In genomic region chr17:6610011-6610410, GRCh38 we compare ENCODE assay signal across 23 cellular contexts. TPM values are rescaled to one million over a fixed set of nuclear protein-coding genes. Genes with fewer than 3 reads are reported as not detected.
DNase-seq lines count a peak whose midpoint lies in the region; ATAC-seq, FAIRE-seq and TF ChIP-seq lines count a peak whose summit lies in the region.
"Had no signal": no experiment of that assay in that cellular context is flagged by ENCODE, and none has a peak within 500 bp of the region (broad histone marks: within the 10 kb centered on the region; RNA-seq: fewer than 3 reads in every experiment).

No MANE protein-coding gene starts in this region.

- H3K9me3 ChIP-seq in IMR-90 (ENCODE audit: control insufficient read depth, insufficient read depth, low read length), result no peaks in the 10 kb centered on the region
- no peaks in the 10 kb centered on the region for H3K9me3 ChIP-seq in astrocyte (ENCODE audit: insufficient read depth, low read depth, low read length)
- H3K9me3 ChIP-seq: BLaER1 had no signal

- H3K4ac ChIP-seq in IMR-90 (ENCODE audit: low read depth, low read length), result no peak overlapping the region

- H3K4me3 Mint-ChIP-seq in astrocyte (ENCODE audit: unreplicated experiment), result no peak overlapping the region
- H3K4me3 Mint-ChIP-seq: B cell; CD4-positive, CD25-positive, alpha-beta regulatory T cell; CD8-positive, alpha-beta T cell; GM23338; H9 had no signal

- no peak overlapping the region for H2AK9ac ChIP-seq in IMR-90 (replicated peaks; ENCODE audit: low read depth, low read length, poor library complexity)

- H3K79me2 ChIP-seq in astrocyte (ENCODE audit: insufficient read depth, low read length), result peaks cover 5% of the 10 kb centered on the region

- no peak overlapping the region for H3K4me2 ChIP-seq in IMR-90 (ENCODE audit: low read depth, low read length)
- H3K4me2 ChIP-seq in astrocyte (ENCODE audit: low read length), result peak overlapping the region; percentile 37
- H3K4me2 ChIP-seq: BLaER1, GM23338 had no signal

- H3K18ac ChIP-seq in IMR-90 (ENCODE audit: low read depth, low read length), result no peak overlapping the region

- ATAC-seq in IMR-90 (ENCODE audit: low read depth) (no peak), HG02870 (IDR thresholded peaks at IDR 0.05; ENCODE audit: unreplicated experiment) (no peak)
- ATAC-seq: CD8-positive, alpha-beta T cell; GM23338 had no signal

- H4K91ac ChIP-seq in IMR-90 (ENCODE audit: insufficient read depth, low read depth, low read length), result no peak overlapping the region

- H3K4me1 ChIP-seq in IMR-90 (ENCODE audit: control insufficient read depth, insufficient read depth, low read length), result no peaks in the 10 kb centered on the region; the same call in 1 of the 2 replicates
- peaks cover 5% of the 10 kb centered on the region for H3K4me1 ChIP-seq in astrocyte (ENCODE audit: insufficient read depth, low read length)
- H3K4me1 ChIP-seq: BLaER1 had no signal

- no peak overlapping the region for H2AK5ac ChIP-seq in IMR-90 (ENCODE audit: low read depth, low read length)

- H3K27ac ChIP-seq in IMR-90 (ENCODE audit: insufficient read depth, low read length) (no peak overlapping the region), astrocyte (ENCODE audit: low read depth, low read length) (no peak overlapping the region)
- H3K27ac ChIP-seq: 22Rv1, BLaER1, C4-2B had no signal

- H2BK120ac ChIP-seq in IMR-90 (ENCODE audit: low read depth, low read length), result no peak overlapping the region

- CTCF ChIA-PET in IMR-90 (lab: Yijun Ruan, JAX), result interaction anchor here (0.6 to 0.7 kb wide), 2 partner anchors 9 to 57 kb away, joined by 3 read pairs; no protein-coding TSS in a partner anchor

- in situ Hi-C loops in IMR-90 (cut with MboI; ENCODE audit: low sequenced_read_pairs), result no loop called here

- H3K9me3 Mint-ChIP-seq in astrocyte (ENCODE audit: unreplicated experiment), result no peaks in the 10 kb centered on the region
- H3K9me3 Mint-ChIP-seq: CD4-positive, CD25-positive, alpha-beta regulatory T cell; CD8-positive, alpha-beta T cell; GM23338; H9 had no signal

- POLR2A ChIA-PET in IMR-90 (lab: Charles Lee; ENCODE audit: unreplicated experiment), result no interaction called here

- FAIRE-seq in astrocyte (lab: Jason Lieb, UNC), result no peak
- FAIRE-seq: A204.1, D721Med, GM12892 had no signal

- no CpG with 5 or more reads among the region's 5 CpGs for WGBS in IMR-90 (ENCODE audit: extremely low coverage in 2 of 2, insufficient read length in 1 of 2), 2 experiments

- TF ChIP-seq CTCF in IMR-90 (conservative IDR thresholded peaks at IDR 0.05; ENCODE audit: low read depth, low read length) (no peak), astrocyte (IDR thresholded peaks at IDR 0.05; ENCODE audit: insufficient read depth, low read depth, low read length) (no peak), GM10266 (IDR thresholded peaks at IDR 0.05; ENCODE audit: control insufficient read depth, insufficient read depth, low read depth, missing control alignments) (no peak)

- dilution Hi-C loops in IMR-90 (cut with HindIII; ENCODE audit: low sequenced_read_pairs, unreplicated experiment), result no loop called here

- peaks cover 20% of the 10 kb centered on the region for H3K36me3 Mint-ChIP-seq in astrocyte (ENCODE audit: low read depth, unreplicated experiment)

- H2BK15ac ChIP-seq in IMR-90 (ENCODE audit: low read depth, low read length), result no peak overlapping the region

- no TSS peak for BruUV-seq in IMR-90 (replicated peaks; lab: Mats Ljungman, UMichigan)

- H3K23ac ChIP-seq in IMR-90 (ENCODE audit: low read depth, low read length), result no peak overlapping the region

- intact Hi-C loops in IMR-90 (cut with micrococcal nuclease), result no loop called here

- H3K27me3 ChIP-seq in IMR-90 (ENCODE audit: control insufficient read depth, insufficient read depth, low read length) (no peaks in the 10 kb centered on the region), astrocyte (ENCODE audit: insufficient read depth, low read length) (no peaks in the 10 kb centered on the region)
- H3K27me3 ChIP-seq: BLaER1 had no signal

- peak overlapping the region; percentile 50 for H3K27ac Mint-ChIP-seq in astrocyte (ENCODE audit: unreplicated experiment)
- H3K27ac Mint-ChIP-seq: B cell; CD4-positive, CD25-positive, alpha-beta regulatory T cell; CD8-positive, alpha-beta T cell; GM23338; H9 had no signal

- H3K14ac ChIP-seq in IMR-90 (replicated peaks; ENCODE audit: low read depth, low read length), result no peak overlapping the region

- peaks cover 15 to 16% of the 10 kb centered on the region in 2 experiments; a peak in 3 of 4 replicates for H3K79me1 ChIP-seq in IMR-90 (ENCODE audit: low read depth in 1 of 2, low read length in 2 of 2)

- H2BK5ac ChIP-seq in IMR-90 (ENCODE audit: low read depth, low read length, poor library complexity, severe bottlenecking), result peak overlapping the region; percentile 0

- TF ChIP-seq POLR2A in IMR-90 (IDR thresholded peaks at IDR 0.05; ENCODE audit: low read depth, low read length), result no peak

- H3K36me3 ChIP-seq in IMR-90 (ENCODE audit: control insufficient read depth, insufficient read depth, low read length) (peaks cover 44% of the 10 kb centered on the region), astrocyte (ENCODE audit: insufficient read depth, low read length) (peaks cover 45% of the 10 kb centered on the region)

- TF ChIP-seq RAD21 in IMR-90 (IDR thresholded peaks at IDR 0.05; ENCODE audit: low read length), result no peak

- DNase-seq in ELR (ENCODE audit: low read depth), result peak; percentile 19
- DNase-seq in IMR-90, result peak; percentile 11
- DNase-seq in astrocyte (ENCODE audit: low read depth), result peak; percentile 54
- peak; percentile 22 for DNase-seq in iris pigment epithelial cell (ENCODE audit: low read depth)
- DNase-seq in GM10266 (ENCODE audit: extremely low spot score), result no peak
- no peak for DNase-seq in NCI-H1694 (lab: John Stamatoyannopoulos, UW)
- no peak for DNase-seq in activated CD4-positive, alpha-beta T cell treated with anti-CD3 and anti-CD28 coated beads for 1 hour
- DNase-seq: CD4-positive, CD25-positive, alpha-beta regulatory T cell; CD8-positive, alpha-beta T cell; DMS 273 treated with DMSO at 0.1 percent for 48 hours; DMS79; EL; GF-D8; H9 had no signal

- H4K20me1 ChIP-seq in IMR-90 (ENCODE audit: insufficient read depth, low read length) (peaks cover 3% of the 10 kb centered on the region; the same call in 1 of the 2 replicates), astrocyte (ENCODE audit: insufficient read depth, low read length) (peaks cover 4% of the 10 kb centered on the region)
- H4K20me1 ChIP-seq: BLaER1 had no signal

- no peak overlapping the region for H4K8ac ChIP-seq in IMR-90 (ENCODE audit: low read depth in 2 of 2, low read length in 2 of 2)

- no peak overlapping the region for H4K5ac ChIP-seq in IMR-90 (ENCODE audit: low read depth, low read length)

- no peak overlapping the region for H3K4me3 ChIP-seq in IMR-90 (ENCODE audit: insufficient read depth, low read depth, low read length)
- no peak overlapping the region for H3K4me3 ChIP-seq in astrocyte (ENCODE audit: insufficient read depth, low read depth, low read length)
- H3K4me3 ChIP-seq: BLaER1, GM23338 had no signal

- no peak overlapping the region for H3K56ac ChIP-seq in IMR-90 (ENCODE audit: extremely low read depth, insufficient read depth, low read length)

- no peaks in the 10 kb centered on the region; the same call in 1 of the 2 replicates for H3K9me1 ChIP-seq in IMR-90 (ENCODE audit: insufficient read depth, low read length)

- H2AFZ ChIP-seq in IMR-90 (replicated peaks; ENCODE audit: low read length, poor library complexity), result no peak overlapping the region
- no peak overlapping the region for H2AFZ ChIP-seq in astrocyte (ENCODE audit: low read depth, low read length)
- H2AFZ ChIP-seq: GM23338 had no signal

- H3K9ac ChIP-seq in IMR-90 (ENCODE audit: low read depth, low read length), result no peak overlapping the region
- H3K9ac ChIP-seq in astrocyte (ENCODE audit: low read length), result no peak overlapping the region
- H3K9ac ChIP-seq: BLaER1 had no signal

- no peak overlapping the region for H2BK20ac ChIP-seq in IMR-90 (ENCODE audit: low read depth, low read length)

- H3K4me1 Mint-ChIP-seq in astrocyte (ENCODE audit: low read depth, unreplicated experiment), result peaks cover 14% of the 10 kb centered on the region
- H3K4me1 Mint-ChIP-seq: B cell, GM23338, H9 had no signal

- H3K27me3 Mint-ChIP-seq in astrocyte (ENCODE audit: low read depth, unreplicated experiment), result no peaks in the 10 kb centered on the region
- H3K27me3 Mint-ChIP-seq: B cell; CD4-positive, CD25-positive, alpha-beta regulatory T cell had no signal

TF ChIP-seq in IMR-90, 13 proteins besides CTCF, POLR2A, EP300 and RAD21:
- TF ChIP-seq CEBPB (IDR thresholded peaks at IDR 0.05; ENCODE audit: low read depth, low read length), result no peak

RNA-seq across cellular contexts. Expression of gene KIAA0753, which starts 30.5 kb away (rescaled TPM):
- 17.6 and 18.3 TPM in 2 replicates for total RNA-seq in IMR-90 (2012; rRNA removed)
- 6.8 and 10.2 TPM in 2 replicates for polyA plus RNA-seq in IMR-90 (2012; rRNA removed)
- polyA plus RNA-seq in IMR-90 (2012; cell fraction: cytosol; rRNA removed), result 1.7 and 3.5 TPM in 2 replicates
- polyA plus RNA-seq in IMR-90 (2012; cell fraction: nucleus; rRNA removed; ENCODE audit: low replicate concordance), result 6.1 and 34.4 TPM in 2 replicates
- 23.3 and 25.4 TPM in 2 replicates for total RNA-seq in astrocyte

RNA-seq across cellular contexts. Expression of gene TXNDC17, which starts 30.8 kb away (rescaled TPM):
- total RNA-seq in IMR-90 (2012; rRNA removed) (45.0 and 174 TPM in 2 replicates), astrocyte (141 and 158 TPM in 2 replicates)
- polyA plus RNA-seq in IMR-90 (2012; rRNA removed), result 494 and 518 TPM in 2 replicates
- polyA plus RNA-seq in IMR-90 (2012; cell fraction: cytosol; rRNA removed), result 496 and 532 TPM in 2 replicates
- polyA plus RNA-seq in IMR-90 (2012; cell fraction: nucleus; rRNA removed; ENCODE audit: low replicate concordance), result 127 and 204 TPM in 2 replicates

RNA-seq across cellular contexts. Expression of gene MED31, which starts 41.4 kb away (rescaled TPM):
- total RNA-seq in IMR-90 (2012; rRNA removed), result 5.6 and 8.1 TPM in 2 replicates
- polyA plus RNA-seq in IMR-90 (2012; rRNA removed), result 11.6 and 13.9 TPM in 2 replicates
- 2.4 and 9.5 TPM in 2 replicates for polyA plus RNA-seq in IMR-90 (2012; cell fraction: cytosol; rRNA removed)
- 0.83 and 9.7 TPM in 2 replicates for polyA plus RNA-seq in IMR-90 (2012; cell fraction: nucleus; rRNA removed; ENCODE audit: low replicate concordance)
- total RNA-seq in astrocyte, result 21.0 and 22.8 TPM in 2 replicates

RNA-seq across cellular contexts. Expression of gene C17orf100, which starts 41.6 kb away (rescaled TPM):
- total RNA-seq in IMR-90 (2012; rRNA removed) (0.18 and 0.28 TPM in 2 replicates), astrocyte (3.1 and 4.1 TPM in 2 replicates)
- polyA plus RNA-seq in IMR-90 (2012; rRNA removed), result 1.8 and 2.9 TPM in 2 replicates
- polyA plus RNA-seq in IMR-90 (2012; cell fraction: cytosol; rRNA removed), result 1.8 and 2.8 TPM in 2 replicates
- 1.4 and 1.8 TPM in 2 replicates for polyA plus RNA-seq in IMR-90 (2012; cell fraction: nucleus; rRNA removed; ENCODE audit: low replicate concordance)

RNA-seq across cellular contexts. Expression of gene PITPNM3, which starts 53.7 kb away (rescaled TPM):
- total RNA-seq in IMR-90 (2012; rRNA removed) (0.54 and 0.56 TPM in 2 replicates), astrocyte (1.0 and 1.3 TPM in 2 replicates)
- 1.7 and 2.0 TPM in 2 replicates for polyA plus RNA-seq in IMR-90 (2012; rRNA removed)
- 0.64 and 1.1 TPM in 2 replicates for polyA plus RNA-seq in IMR-90 (2012; cell fraction: cytosol; rRNA removed)
- polyA plus RNA-seq in IMR-90 (2012; cell fraction: nucleus; rRNA removed; ENCODE audit: low replicate concordance), result 2.9 and 5.2 TPM in 2 replicates

Comparison
In these comparisons a context has a peak if more than half of its experiments do, and no peak if none do; other contexts are left out.
1. DNase-seq: peak in ELR (single experiment), IMR-90 (single experiment), astrocyte (single experiment) and iris pigment epithelial cell (single experiment); none in GM10266 (single experiment), NCI-H1694 (single experiment) and activated CD4-positive, alpha-beta T cell treated with anti-CD3 and anti-CD28 coated beads for 1 hour (single experiment).